ENCODE assay signal across 18 cellular contexts in the genomic region with DNA sequence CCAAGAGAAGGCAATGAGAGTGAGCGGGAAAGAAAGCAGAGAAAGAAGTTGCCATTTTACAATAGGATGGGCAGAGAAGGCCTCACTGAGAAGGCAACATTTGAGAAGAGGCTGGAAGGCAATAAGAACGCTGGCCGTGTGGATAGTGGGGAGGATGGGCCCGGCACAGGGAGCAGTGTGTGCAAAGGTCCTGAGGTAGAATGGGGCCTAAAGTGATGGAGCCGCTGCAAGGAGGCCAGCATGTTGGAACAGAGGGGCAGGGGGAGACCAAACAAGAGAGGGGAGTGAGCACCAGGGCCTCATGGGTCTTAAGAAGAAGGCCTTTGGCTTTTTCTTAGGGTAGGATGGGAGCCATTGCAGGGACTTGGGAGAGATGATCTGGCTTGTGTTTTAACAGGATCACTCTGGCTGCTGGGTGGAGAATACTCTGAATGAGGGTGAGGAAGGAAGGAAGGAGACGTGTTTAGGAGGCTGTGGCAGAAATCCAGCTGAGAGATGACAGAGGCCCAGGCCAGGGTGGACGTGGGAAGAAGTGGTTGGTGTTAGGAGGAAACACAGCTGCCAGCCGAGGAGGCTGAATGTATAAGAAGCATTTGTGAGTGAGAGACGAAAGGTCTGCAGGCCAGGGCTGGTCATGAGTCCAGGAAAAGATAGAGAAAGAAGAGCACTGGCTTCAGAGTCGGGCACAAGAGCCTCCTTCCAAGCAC.
"Had no signal": no experiment of that assay in that cellular context is flagged by ENCODE, and none has a peak within 500 bp of the region (broad histone marks: within the 10 kb centered on the region; RNA-seq: fewer than 3 reads in every experiment).

No MANE protein-coding gene starts in this region.

- H3K4me1 ChIP-seq: colonic mucosa had no signal

- H3K27ac ChIP-seq: colonic mucosa, esophagus squamous epithelium, ovary, SK-N-MC had no signal

- H3K27me3 ChIP-seq: adrenal gland, colonic mucosa, esophagus squamous epithelium, ovary had no signal

- H3K27me3 Mint-ChIP-seq: activated T-cell treated with anti-CD3 and anti-CD28 coated beads, Interleukin-2, amount 50 U/mL, for 24 hours had no signal

- H3K4me3 Mint-ChIP-seq: activated CD4-positive, alpha-beta memory T cell treated with anti-CD3 and anti-CD28 coated beads, Interleukin-2, amount 10 ng/mL, durations not matched to agents 7 days and 5 days; activated naive CD4-positive, alpha-beta T cell treated with anti-CD3 and anti-CD28 coated beads, Interleukin-2, amount 10 ng/mL, durations not matched to agents 7 days and 5 days; activated T-cell treated with anti-CD3 and anti-CD28 coated beads, Interleukin-2, amount 50 U/mL, for 24 hours had no signal

- H3K4me1 Mint-ChIP-seq: activated CD4-positive, alpha-beta memory T cell treated with anti-CD3 and anti-CD28 coated beads, Interleukin-2, amount 10 ng/mL, durations not matched to agents 7 days and 5 days had no signal

- H3K9me3 Mint-ChIP-seq: activated CD4-positive, alpha-beta memory T cell treated with anti-CD3 and anti-CD28 coated beads, Interleukin-2, amount 10 ng/mL, durations not matched to agents 7 days and 5 days; activated naive CD4-positive, alpha-beta T cell treated with anti-CD3 and anti-CD28 coated beads, Interleukin-2, amount 10 ng/mL, durations not matched to agents 7 days and 5 days; activated T-cell treated with anti-CD3 and anti-CD28 coated beads, Interleukin-2, amount 50 U/mL, for 24 hours had no signal

- H3K36me3 Mint-ChIP-seq: activated naive CD4-positive, alpha-beta T cell treated with anti-CD3 and anti-CD28 coated beads, Interleukin-2, amount 10 ng/mL, durations not matched to agents 7 days and 5 days had no signal

- H3K27ac Mint-ChIP-seq: activated CD4-positive, alpha-beta memory T cell treated with anti-CD3 and anti-CD28 coated beads, Interleukin-2, amount 10 ng/mL, durations not matched to agents 7 days and 5 days; activated naive CD4-positive, alpha-beta T cell treated with anti-CD3 and anti-CD28 coated beads, Interleukin-2, amount 10 ng/mL, durations not matched to agents 7 days and 5 days; activated T-cell treated with anti-CD3 and anti-CD28 coated beads, Interleukin-2, amount 50 U/mL, for 24 hours had no signal

- DNase-seq: activated CD4-positive, alpha-beta memory T cell treated with anti-CD3 and anti-CD28 coated beads, Interleukin-2, amount 10 ng/mL, durations not matched to agents 7 days and 5 days; activated CD4-positive, alpha-beta T cell treated with anti-CD3 and anti-CD28 coated beads for 1 hour; activated naive CD4-positive, alpha-beta T cell treated with anti-CD3 and anti-CD28 coated beads, Interleukin-2, amount 10 ng/mL, durations not matched to agents 7 days and 5 days; activated T-cell treated with anti-CD3 and anti-CD28 coated beads, Interleukin-2, amount 50 U/mL, for 24 hours; adrenal gland; caudate nucleus; colonic mucosa; effector CD4-positive, alpha-beta T cell; esophagus squamous epithelium; left ventricle myocardium superior; ovary; stimulated activated CD4-positive, alpha-beta T cell treated with anti-CD3 and anti-CD28 coated beads, Interleukin-15, amount 100 ng/mL, for 24 hours; stimulated activated CD4-positive, alpha-beta T cell treated with anti-CD3 and anti-CD28 coated beads, Interleukin-4, amount 100 ng/mL, for 1 hour; stimulated activated naive CD4-positive, alpha-beta T cell treated with Interleukin-2 at 50 U/mL for 16 hours; T-helper 1 cell; T1000; trophoblast cell had no signal

- H3K4me3 ChIP-seq: adrenal gland, colonic mucosa, esophagus squamous epithelium, ovary, SK-N-MC had no signal

- H3K36me3 ChIP-seq: adrenal gland, colonic mucosa, esophagus squamous epithelium, ovary had no signal

- H3K9me3 ChIP-seq: adrenal gland, colonic mucosa, esophagus squamous epithelium, ovary had no signal
